Comparison of ENCODE assay signal across 12 cellular contexts in the genomic region with DNA sequence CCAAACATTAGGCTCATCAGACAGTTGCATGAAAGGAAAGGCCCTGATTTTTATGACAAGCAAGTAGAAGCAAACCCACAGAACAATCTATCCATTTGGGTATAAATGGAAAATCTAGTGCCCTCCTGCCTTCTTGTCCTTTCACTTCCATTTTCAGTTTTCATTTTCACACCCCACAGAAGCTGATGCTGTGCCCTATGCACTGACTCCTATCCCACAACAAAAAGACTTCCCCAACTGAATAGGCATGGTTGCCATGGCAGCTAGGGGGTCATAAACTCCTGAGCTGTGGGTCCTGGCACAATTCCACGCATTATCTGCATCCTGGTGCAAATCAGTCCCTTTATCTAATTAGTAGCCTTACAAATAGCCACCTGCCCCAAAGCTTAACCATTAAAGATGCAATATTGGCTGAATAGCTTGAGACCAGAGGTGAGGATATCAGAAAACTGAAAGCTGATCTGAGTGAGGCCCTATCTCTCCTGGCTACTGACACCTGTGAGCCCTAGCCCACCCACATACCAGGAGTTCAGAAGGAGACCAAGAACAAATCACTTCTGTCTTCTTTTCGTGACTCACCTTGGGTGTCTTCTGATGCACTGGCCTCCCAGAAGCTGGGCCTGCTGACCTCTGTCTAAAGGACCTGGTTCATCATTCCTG. TPM values are rescaled to one million over a fixed set of nuclear protein-coding genes. Genes with fewer than 3 reads are reported as not detected.
DNase-seq lines count a peak whose midpoint lies in the region; ATAC-seq and TF ChIP-seq lines count a peak whose summit lies in the region.
"Had no signal": no experiment of that assay in that cellular context is flagged by ENCODE, and none has a peak within 500 bp of the region (broad histone marks: within the 10 kb centered on the region; RNA-seq: fewer than 3 reads in every experiment).

No MANE protein-coding gene starts in this region.

- peak; percentile 11 for DNase-seq in activated CD8-positive, alpha-beta T cell treated with anti-CD3 and anti-CD28 coated beads for 36 hours
- DNase-seq in NCI-H345 (lab: John Stamatoyannopoulos, UW), result no peak
- no peak for DNase-seq in HK-2 (ENCODE audit: unreplicated experiment)
- no peak for DNase-seq in LoVo (ENCODE audit: low spot score)
- no peak for DNase-seq in activated effector memory CD4-positive, alpha-beta T cell treated with anti-CD3 and anti-CD28 coated beads, Interleukin-2, amount 50 U/mL, for 16 hours
- DNase-seq: KG1, left ventricle myocardium inferior, SHP77 treated with DMSO at 0.1 percent for 48 hours, upper lobe of left lung had no signal

- CTCF ChIA-PET in activated CD8-positive, alpha-beta T cell treated with anti-CD3 and anti-CD28 coated beads for 36 hours (lab: Charles Lee), result interaction anchor here (0.8 to 1.4 kb wide), 4 partner anchors 15 to 403 kb away, joined by 3 read pairs; no protein-coding TSS in a partner anchor

- H3K27ac Mint-ChIP-seq in activated CD8-positive, alpha-beta T cell treated with anti-CD3 and anti-CD28 coated beads for 36 hours, result no peak overlapping the region

- H3K27me3 Mint-ChIP-seq in activated CD8-positive, alpha-beta T cell treated with anti-CD3 and anti-CD28 coated beads for 36 hours, result peaks cover 7% of the 10 kb centered on the region

- intact Hi-C loops in activated CD8-positive, alpha-beta T cell treated with anti-CD3 and anti-CD28 coated beads for 36 hours (cut with micrococcal nuclease), result no loop called here

- POLR2A ChIA-PET in activated CD8-positive, alpha-beta T cell treated with anti-CD3 and anti-CD28 coated beads for 36 hours (lab: Charles Lee), result no interaction called here

- no peak for TF ChIP-seq CTCF in activated CD8-positive, alpha-beta T cell treated with anti-CD3 and anti-CD28 coated beads for 36 hours (IDR thresholded peaks at IDR 0.05)

- TF ChIP-seq POLR2A in GM18505 (IDR thresholded peaks at IDR 0.05; ENCODE audit: borderline replicate concordance, extremely low read depth, insufficient read depth, insufficient read length), result no peak

- H3K4me1 Mint-ChIP-seq in activated CD8-positive, alpha-beta T cell treated with anti-CD3 and anti-CD28 coated beads for 36 hours (ENCODE audit: low read depth), result peaks cover 13% of the 10 kb centered on the region

- no peak overlapping the region for H3K4me3 Mint-ChIP-seq in activated CD8-positive, alpha-beta T cell treated with anti-CD3 and anti-CD28 coated beads for 36 hours

- H3K9me3 Mint-ChIP-seq in activated CD8-positive, alpha-beta T cell treated with anti-CD3 and anti-CD28 coated beads for 36 hours, result peaks cover 5% of the 10 kb centered on the region

- ATAC-seq in GM18505 (IDR thresholded peaks at IDR 0.05; ENCODE audit: unreplicated experiment) (peak; percentile 71), GM19463 (IDR thresholded peaks at IDR 0.05; ENCODE audit: unreplicated experiment) (peak; percentile 77), HG03066 (IDR thresholded peaks at IDR 0.05; ENCODE audit: low read depth, unreplicated experiment) (peak; percentile 43)
- peak; percentile 83 for ATAC-seq in activated CD8-positive, alpha-beta T cell treated with anti-CD3 and anti-CD28 coated beads for 36 hours

- H3K36me3 Mint-ChIP-seq in activated CD8-positive, alpha-beta T cell treated with anti-CD3 and anti-CD28 coated beads for 36 hours (ENCODE audit: low read depth), result no peaks in the 10 kb centered on the region

RNA-seq across cellular contexts. Expression of gene HEY2, which starts 34.9 kb away (rescaled TPM):
- not detected for total RNA-seq in activated CD8-positive, alpha-beta T cell treated with anti-CD3 and anti-CD28 coated beads for 36 hours
